Comparison of ENCODE assay signal across 17 cellular contexts in genomic region chr5:179599566-179599965, GRCh38. TPM values are rescaled to one million over a fixed set of nuclear protein-coding genes. Genes with fewer than 3 reads are reported as not detected.
DNase-seq lines count a peak whose midpoint lies in the region; ATAC-seq, FAIRE-seq and TF ChIP-seq lines count a peak whose summit lies in the region.
"Had no signal": no experiment of that assay in that cellular context is flagged by ENCODE, and none has a peak within 500 bp of the region (broad histone marks: within the 10 kb centered on the region; RNA-seq: fewer than 3 reads in every experiment).

No MANE protein-coding gene starts in this region.

- 98% methylated on average over 7 of the region's 16 CpGs for WGBS in SK-N-SH (ENCODE audit: low lambda C conversion rate)
- 80 to 89% methylated on average over 15 to 16 of the region's 16 CpGs for WGBS in lower leg skin, 2 donors

- H3K79me2 ChIP-seq in SK-N-SH (ENCODE audit: insufficient read depth): no peaks in the 10 kb centered on the region

- DNase-seq in CD14-positive monocyte (ENCODE audit: low spot score): no peak
- DNase-seq in kidney: peak; percentile 71
- DNase-seq in sciatic nerve (ENCODE audit: low spot score): peak; percentile 47
- no peak for DNase-seq in SK-N-SH
- no peak for DNase-seq in amniotic stem cell (lab: John Stamatoyannopoulos, UW)
- DNase-seq in EL: no peak
- no peak for DNase-seq in lower leg skin (ENCODE audit: low spot score in 2 of 2)
- DNase-seq: 8988T; AML-193; CD4-positive, CD25-positive, alpha-beta regulatory T cell; HCEC 1CT; HFFc6 had no signal

- no peak for ATAC-seq in sciatic nerve
- ATAC-seq: HepG2 had no signal

- TF ChIP-seq CTCF in CD14-positive monocyte (IDR thresholded peaks at IDR 0.05) (no peak), kidney (IDR thresholded peaks at IDR 0.05; ENCODE audit: borderline replicate concordance, extremely low read depth, insufficient read depth) (no peak), SK-N-SH (IDR thresholded peaks at IDR 0.05) (no peak), lower leg skin (IDR thresholded peaks at IDR 0.05) (no peak)

- no peaks in the 10 kb centered on the region for H3K9me3 ChIP-seq in kidney (ENCODE audit: control insufficient read depth in 1 of 2, low read length in 2 of 2)
- H3K9me3 ChIP-seq in SK-N-SH: no peaks in the 10 kb centered on the region
- H3K9me3 ChIP-seq: BLaER1 had no signal

- no peaks in the 10 kb centered on the region for H4K20me1 ChIP-seq in SK-N-SH (ENCODE audit: insufficient read depth)
- H4K20me1 ChIP-seq: BLaER1 had no signal

- H3K4me2 ChIP-seq in SK-N-SH: no peak overlapping the region
- H3K4me2 ChIP-seq: BLaER1 had no signal

- H3K27me3 Mint-ChIP-seq in CD14-positive monocyte (ENCODE audit: low read depth in 3 of 3): no peaks in the 10 kb centered on the region
- H3K27me3 Mint-ChIP-seq: CD4-positive, CD25-positive, alpha-beta regulatory T cell had no signal

- H3K9me3 Mint-ChIP-seq in CD14-positive monocyte: peaks cover 0 to 1% (median 0%) of the 10 kb centered on the region in 7 donors
- H3K9me3 Mint-ChIP-seq: CD4-positive, CD25-positive, alpha-beta regulatory T cell; HFFc6 had no signal

- FAIRE-seq in kidney (lab: Jason Lieb, UNC): no peak
- FAIRE-seq: GM12891, HepG2, HTR-8/SVneo had no signal

- H3K27ac Mint-ChIP-seq in CD14-positive monocyte: peak overlapping the region in 4 of 7 donors; percentile 59 to 84 (median 75)
- H3K27ac Mint-ChIP-seq: CD4-positive, CD25-positive, alpha-beta regulatory T cell; HFFc6 had no signal

- H3K4me1 Mint-ChIP-seq in CD14-positive monocyte: peaks cover 11% of the 10 kb centered on the region
- H3K4me1 Mint-ChIP-seq: CD4-positive, CD25-positive, alpha-beta regulatory T cell had no signal

- H3K36me3 ChIP-seq in kidney (ENCODE audit: control insufficient read depth in 1 of 2, insufficient read depth in 2 of 2, low read length in 2 of 2) (peaks cover 31 to 42% of the 10 kb centered on the region in 2 donors), SK-N-SH (replicated peaks in 1 of 2; ENCODE audit: control insufficient read depth in 1 of 2, insufficient read depth in 2 of 2, low read length in 1 of 2) (peaks cover 41 to 45% of the 10 kb centered on the region in 2 experiments)

- TF ChIP-seq EP300 in SK-N-SH (IDR thresholded peaks at IDR 0.05; ENCODE audit: borderline replicate concordance in 1 of 2, low read depth in 1 of 2, low read length in 1 of 2): no peak

- H3F3A ChIP-seq in SK-N-SH (replicated peaks; ENCODE audit: insufficient read depth): no peaks in the 10 kb centered on the region

- TF ChIP-seq RAD21 in SK-N-SH (IDR thresholded peaks at IDR 0.05; ENCODE audit: low read length): no peak

- no peak overlapping the region for H2AFZ ChIP-seq in SK-N-SH (ENCODE audit: low read depth)

- H3K27ac ChIP-seq in cingulate gyrus (ENCODE audit: low read depth, low read length) (peak overlapping the region; percentile 8), kidney (ENCODE audit: low read depth in 2 of 2, low read length in 2 of 2) (no peak overlapping the region), SK-N-SH (ENCODE audit: low read depth in 2 of 2, low read length in 1 of 2) (no peak overlapping the region)
- H3K27ac ChIP-seq: BLaER1 had no signal

- H3K4me3 ChIP-seq in kidney (ENCODE audit: low read length in 2 of 2): no peak overlapping the region
- no peak overlapping the region for H3K4me3 ChIP-seq in SK-N-SH (ENCODE audit: low read depth in 2 of 2, low read length in 1 of 2)
- no peak overlapping the region for H3K4me3 ChIP-seq in lower leg skin (ENCODE audit: low read depth, poor library complexity, severe bottlenecking)
- H3K4me3 ChIP-seq: BLaER1 had no signal

- peaks cover 59 to 92% of the 10 kb centered on the region in 2 donors for H3K36me3 Mint-ChIP-seq in CD14-positive monocyte

- intact Hi-C loops in CD14-positive monocyte (cut with micrococcal nuclease): no loop called here
- intact Hi-C loops in kidney (cut with DNase I): no loop called here
- intact Hi-C loops in sciatic nerve (cut with DNase I): no loop called here
- intact Hi-C loops in lower leg skin (cut with DNase I; ENCODE audit: low total_unique reads): no loop called here

- CTCF ChIA-PET in SK-N-SH (lab: Yijun Ruan, JAX): no interaction called here

- H3K9ac ChIP-seq in kidney (ENCODE audit: low read length in 2 of 2): no peak overlapping the region
- H3K9ac ChIP-seq in SK-N-SH: no peak overlapping the region
- H3K9ac ChIP-seq: BLaER1 had no signal

- no peaks in the 10 kb centered on the region for H3K27me3 ChIP-seq in SK-N-SH (ENCODE audit: insufficient read depth)
- H3K27me3 ChIP-seq: BLaER1 had no signal

- H3K4me3 Mint-ChIP-seq in CD14-positive monocyte: no peak overlapping the region
- H3K4me3 Mint-ChIP-seq: CD4-positive, CD25-positive, alpha-beta regulatory T cell; HFFc6 had no signal

- no peak for TF ChIP-seq POLR2A in lower leg skin (IDR thresholded peaks at IDR 0.05)

- no peaks in the 10 kb centered on the region for H3K4me1 ChIP-seq in kidney (ENCODE audit: control insufficient read depth in 1 of 2, insufficient read depth in 1 of 2, low read depth in 1 of 2, low read length in 2 of 2)
- no peaks in the 10 kb centered on the region for H3K4me1 ChIP-seq in SK-N-SH (ENCODE audit: control insufficient read depth in 1 of 2, insufficient read depth in 2 of 2, low read depth in 1 of 2, low read length in 1 of 2)

- H3K9me2 ChIP-seq in SK-N-SH: no peaks in the 10 kb centered on the region

- POLR2A ChIA-PET in SK-N-SH (lab: Yijun Ruan, JAX): no interaction called here

TF ChIP-seq in SK-N-SH, 30 proteins besides CTCF, POLR2A, EP300 and RAD21:
- TF ChIP-seq MAX (IDR thresholded peaks at IDR 0.05; ENCODE audit: low read depth) (no peak), JUND (IDR thresholded peaks at IDR 0.05) (no peak), RFX5 (IDR thresholded peaks at IDR 0.05; ENCODE audit: low read length) (no peak), MEF2A (IDR thresholded peaks at IDR 0.05; ENCODE audit: borderline replicate concordance, low read depth) (no peak), MXI1 (IDR thresholded peaks at IDR 0.05; ENCODE audit: low read depth, low read length) (no peak), NFIC (IDR thresholded peaks at IDR 0.05; ENCODE audit: borderline replicate concordance) (no peak), CHD2 (IDR thresholded peaks at IDR 0.05; ENCODE audit: low read length, partially characterized antibody) (no peak), NRF1 (IDR thresholded peaks at IDR 0.05; ENCODE audit: low read depth, low read length) (no peak)

RNA-seq across cellular contexts. Expression of gene HNRNPH1, which starts 23.9 kb away (rescaled TPM):
- polyA plus RNA-seq in CD14-positive monocyte (10 to 100 TPM; 47.4 to 51.9 TPM), kidney (ENCODE audit: insufficient read depth, low read depth, low replicate concordance) (191 TPM), SK-N-SH (2012; rRNA removed) (192 and 197 TPM in 2 replicates)
- total RNA-seq in kidney (564 TPM), sciatic nerve (673 TPM), lower leg skin (100 to 1,000 TPM; 182 to 474 (median 317) TPM)
- 150 and 183 TPM in 2 replicates for polyA plus RNA-seq in SK-N-SH (2012; cell fraction: cytosol; rRNA removed)
- 420 and 667 TPM in 2 replicates for polyA plus RNA-seq in SK-N-SH (2012; cell fraction: nucleus; rRNA removed)

RNA-seq across cellular contexts. Expression of gene RUFY1, which starts 49.2 kb away (rescaled TPM):
- polyA plus RNA-seq in CD14-positive monocyte (10 to 100 TPM; 28.8 to 29.3 TPM), kidney (ENCODE audit: insufficient read depth, low read depth, low replicate concordance) (48.5 TPM), SK-N-SH (2012; rRNA removed) (30.3 and 31.5 TPM in 2 replicates)
- total RNA-seq in kidney (56.3 TPM), sciatic nerve (52.1 TPM), lower leg skin (10 to 100 TPM; 36.4 to 76.1 (median 54.9) TPM)
- polyA plus RNA-seq in SK-N-SH (2012; cell fraction: cytosol; rRNA removed): 33.8 and 37.5 TPM in 2 replicates
- polyA plus RNA-seq in SK-N-SH (2012; cell fraction: nucleus; rRNA removed): 50.3 and 59.9 TPM in 2 replicates

Comparison
In these comparisons a context has a peak if more than half of its experiments do, and no peak if none do; other contexts are left out.
1. DNase-seq: peak in kidney (single experiment) and sciatic nerve (single experiment); none in CD14-positive monocyte (single experiment), SK-N-SH (single experiment), amniotic stem cell (single experiment), EL (single experiment) and lower leg skin (0 of 2).